Comparison of ENCODE assay signal across 18 cellular contexts in genomic region chrX:155020591-155020990, GRCh38. TPM values are rescaled to one million over a fixed set of nuclear protein-coding genes. Genes with fewer than 3 reads are reported as not detected.
DNase-seq lines count a peak whose midpoint lies in the region; ATAC-seq, FAIRE-seq and TF ChIP-seq lines count a peak whose summit lies in the region.
"Had no signal": no experiment of that assay in that cellular context is flagged by ENCODE, and none has a peak within 500 bp of the region (broad histone marks: within the 10 kb centered on the region; RNA-seq: fewer than 3 reads in every experiment).

No MANE protein-coding gene starts in this region.

- H3K27me3 ChIP-seq in left ventricle myocardium inferior (ENCODE audit: low read depth) (no peaks in the 10 kb centered on the region), K562 (ENCODE audit: control insufficient read depth in 2 of 2, insufficient read depth in 2 of 2, low read length in 2 of 2) (no peaks in the 10 kb centered on the region), lower lobe of right lung (ENCODE audit: low read depth) (no peaks in the 10 kb centered on the region), spleen (replicated peaks in 1 of 7) (no peaks in the 10 kb centered on the region), esophagus squamous epithelium (no peaks in the 10 kb centered on the region)

- CTCF ChIA-PET in K562 (lab: Yijun Ruan, JAX; ENCODE audit: low intra/inter-chr PET ratio): no interaction called here
- CTCF ChIA-PET in activated naive CD4-positive, alpha-beta T cell treated with anti-CD3 and anti-CD28 coated beads, Interleukin-2, amount 10 ng/mL, durations not matched to agents 7 days and 5 days (lab: Charles Lee): no interaction called here

- H3K9ac ChIP-seq in K562 (ENCODE audit: insufficient read depth in 1 of 2, low read depth in 2 of 2, low read length in 2 of 2): no peak overlapping the region
- H3K9ac ChIP-seq: BLaER1 treated with 17β-estradiol and CSF1 and Interleukin-3, amounts not matched to agents 10 nM and 100 nM; GM23248 had no signal

- no peaks in the 10 kb centered on the region for H3K9me3 Mint-ChIP-seq in activated naive CD4-positive, alpha-beta T cell treated with anti-CD3 and anti-CD28 coated beads, Interleukin-2, amount 10 ng/mL, durations not matched to agents 7 days and 5 days
- H3K9me3 Mint-ChIP-seq: CD4-positive, CD25-positive, alpha-beta regulatory T cell had no signal

- peaks cover 12% of the 10 kb centered on the region for H3K27me3 Mint-ChIP-seq in activated naive CD4-positive, alpha-beta T cell treated with anti-CD3 and anti-CD28 coated beads, Interleukin-2, amount 10 ng/mL, durations not matched to agents 7 days and 5 days

- no peak for TF ChIP-seq EP300 in K562 (IDR thresholded peaks at IDR 0.05; ENCODE audit: low read length)

- no peaks in the 10 kb centered on the region for H3K4me1 Mint-ChIP-seq in activated naive CD4-positive, alpha-beta T cell treated with anti-CD3 and anti-CD28 coated beads, Interleukin-2, amount 10 ng/mL, durations not matched to agents 7 days and 5 days

- H3K4me1 ChIP-seq in left ventricle myocardium inferior (peaks cover 7% of the 10 kb centered on the region), K562 (replicated peaks in 1 of 2; ENCODE audit: control insufficient read depth in 2 of 2, insufficient read depth in 2 of 2, low read length in 2 of 2) (peaks cover 12 to 31% of the 10 kb centered on the region in 2 experiments), lower lobe of right lung (no peaks in the 10 kb centered on the region), spleen (no peaks in the 10 kb centered on the region), esophagus squamous epithelium (no peaks in the 10 kb centered on the region)

- intact Hi-C loops in left ventricle myocardium inferior (cut with micrococcal nuclease): no loop called here
- intact Hi-C loops in cardiac septum (cut with DNase I): no loop called here
- intact Hi-C loops in K562 (cut with micrococcal nuclease): no loop called here
- intact Hi-C loops in lower lobe of right lung (cut with DNase I): no loop called here
- intact Hi-C loops in spleen (cut with DNase I; ENCODE audit: low total_unique reads): no loop called here
- intact Hi-C loops in esophagus squamous epithelium (cut with DNase I): no loop called here

- TF ChIP-seq CTCF in left ventricle myocardium inferior (IDR thresholded peaks at IDR 0.05; ENCODE audit: borderline replicate concordance) (no peak), K562 (IDR thresholded peaks at IDR 0.05 in 2 of 3, conservative IDR thresholded peaks at IDR 0.05 in 1 of 3; ENCODE audit: insufficient read depth in 2 of 3, low read depth in 1 of 3, low read length in 3 of 3) (no peak), lower lobe of right lung (IDR thresholded peaks at IDR 0.05) (no peak), spleen (IDR thresholded peaks at IDR 0.05 in 8 of 11, conservative IDR thresholded peaks at IDR 0.05 in 3 of 11) (no peak), esophagus squamous epithelium (IDR thresholded peaks at IDR 0.05) (no peak)

- H3K4me2 ChIP-seq in K562 (ENCODE audit: insufficient read depth, low read length): no peak overlapping the region
- H3K4me2 ChIP-seq: BLaER1 treated with 17β-estradiol and CSF1 and Interleukin-3, amounts not matched to agents 10 nM and 100 nM had no signal

- H3K27ac ChIP-seq in left ventricle myocardium inferior (replicated peaks) (peak overlapping the region; percentile 71), K562 (ENCODE audit: extremely low read depth, low read depth, low read length) (no peak overlapping the region), lower lobe of right lung (no peak overlapping the region), spleen (no peak overlapping the region), esophagus squamous epithelium (no peak overlapping the region)
- H3K27ac ChIP-seq: BLaER1 treated with 17β-estradiol and CSF1 and Interleukin-3, amounts not matched to agents 10 nM and 100 nM; GM23248; HL-60 had no signal

- H3K36me3 Mint-ChIP-seq in activated naive CD4-positive, alpha-beta T cell treated with anti-CD3 and anti-CD28 coated beads, Interleukin-2, amount 10 ng/mL, durations not matched to agents 7 days and 5 days: no peaks in the 10 kb centered on the region
- H3K36me3 Mint-ChIP-seq: CD4-positive, CD25-positive, alpha-beta regulatory T cell had no signal

- H3K36me3 ChIP-seq in left ventricle myocardium inferior (no peaks in the 10 kb centered on the region), K562 (ENCODE audit: control insufficient read depth, insufficient read depth, low read length) (no peaks in the 10 kb centered on the region), lower lobe of right lung (no peaks in the 10 kb centered on the region), spleen (no peaks in the 10 kb centered on the region), esophagus squamous epithelium (no peaks in the 10 kb centered on the region)
- H3K36me3 ChIP-seq: BLaER1 treated with 17β-estradiol and CSF1 and Interleukin-3, amounts not matched to agents 10 nM and 100 nM had no signal

- no peaks in the 10 kb centered on the region; the same call in 2 of the 3 replicates for H3K79me2 ChIP-seq in K562 (ENCODE audit: control insufficient read depth, insufficient read depth, low read length)

- H3K9me1 ChIP-seq in K562 (ENCODE audit: control insufficient read depth, insufficient read depth, low read length): no peaks in the 10 kb centered on the region

- 89% methylated on average over 3 of the region's 3 CpGs for WGBS in K562 (ENCODE audit: insufficient coverage, low coverage, missing lambda C conversion rate)
- 69 to 90% (median 75%) methylated on average over 3 of the region's 3 CpGs for WGBS in spleen, 5 donors
- WGBS in esophagus squamous epithelium, 2 donors: 75 to 87% methylated on average over 3 of the region's 3 CpGs

- no peak overlapping the region for H3K27ac Mint-ChIP-seq in activated naive CD4-positive, alpha-beta T cell treated with anti-CD3 and anti-CD28 coated beads, Interleukin-2, amount 10 ng/mL, durations not matched to agents 7 days and 5 days
- H3K27ac Mint-ChIP-seq: CD4-positive, CD25-positive, alpha-beta regulatory T cell had no signal

- no peaks in the 10 kb centered on the region for H3K9me3 ChIP-seq in left ventricle myocardium inferior (replicated peaks)
- no peaks in the 10 kb centered on the region for H3K9me3 ChIP-seq in K562 (replicated peaks; ENCODE audit: control insufficient read depth, insufficient read depth, low read depth, low read length)
- H3K9me3 ChIP-seq in lower lobe of right lung: no peaks in the 10 kb centered on the region
- H3K9me3 ChIP-seq in spleen: no peaks in the 10 kb centered on the region
- H3K9me3 ChIP-seq in esophagus squamous epithelium: no peaks in the 10 kb centered on the region
- H3K9me3 ChIP-seq: BLaER1 treated with 17β-estradiol and CSF1 and Interleukin-3, amounts not matched to agents 10 nM and 100 nM had no signal

- TF ChIP-seq RAD21 in K562 (CRISPR knock-in tag; conservative IDR thresholded peaks at IDR 0.05 in 1 of 2, IDR thresholded peaks at IDR 0.05 in 1 of 2): no peak

- no peak for FAIRE-seq in K562 (lab: Jason Lieb, UNC)
- FAIRE-seq: GM12878, GM18507, H54 had no signal

- H3K4me3 Mint-ChIP-seq in activated naive CD4-positive, alpha-beta T cell treated with anti-CD3 and anti-CD28 coated beads, Interleukin-2, amount 10 ng/mL, durations not matched to agents 7 days and 5 days: no peak overlapping the region
- H3K4me3 Mint-ChIP-seq: CD4-positive, CD25-positive, alpha-beta regulatory T cell had no signal

- H3K4me3 ChIP-seq in left ventricle myocardium inferior (peak overlapping the region; percentile 56), K562 (no peak overlapping the region), lower lobe of right lung (peak overlapping the region; percentile 31), spleen (peak overlapping the region in 5 of 8 donors; percentile 6 to 59 (median 35)), esophagus squamous epithelium (no peak overlapping the region)
- H3K4me3 ChIP-seq: BLaER1 treated with 17β-estradiol and CSF1 and Interleukin-3, amounts not matched to agents 10 nM and 100 nM; GM12878; GM23248 had no signal

- in situ Hi-C loops in K562 (cut with MboI): no loop called here

- BruUV-seq in K562 (replicated peaks; lab: Mats Ljungman, UMichigan): no TSS peak

- TF ChIP-seq POLR2A in K562 (conservative IDR thresholded peaks at IDR 0.05) (no peak), spleen (IDR thresholded peaks at IDR 0.05) (no peak), esophagus squamous epithelium (IDR thresholded peaks at IDR 0.05) (no peak)

- H4K20me1 ChIP-seq in K562 (replicated peaks; ENCODE audit: control insufficient read depth, insufficient read depth, low read length): no peaks in the 10 kb centered on the region
- H4K20me1 ChIP-seq: BLaER1 treated with 17β-estradiol and CSF1 and Interleukin-3, amounts not matched to agents 10 nM and 100 nM had no signal

- POLR2A ChIA-PET in K562 (lab: Yijun Ruan, JAX): interaction anchor here (0.6 to 1.8 kb wide), 2 partner anchors 11 to 1416 kb away, joined by 3 to 7 read pairs; no protein-coding TSS in a partner anchor

- DNase-seq in left ventricle myocardium inferior (no peak), cardiac septum (ENCODE audit: low spot score) (no peak), K562 (ENCODE audit: extremely low read depth in 1 of 4, low spot score in 3 of 4) (no peak), lower lobe of right lung (no peak), spleen (no peak), esophagus squamous epithelium (lab: John Stamatoyannopoulos, UW) (no peak)
- DNase-seq in activated naive CD4-positive, alpha-beta T cell treated with anti-CD3 and anti-CD28 coated beads, Interleukin-2, amount 10 ng/mL, durations not matched to agents 7 days and 5 days: no peak
- DNase-seq: ACHN; Calu3; CD4-positive, CD25-positive, alpha-beta regulatory T cell; DMS 273 treated with DMSO at 0.1 percent for 48 hours; GM23248 had no signal

- ATAC-seq in K562: no peak
- ATAC-seq in lower lobe of right lung: no peak
- ATAC-seq: GM12878, HCT116 had no signal

- H2AFZ ChIP-seq in K562 (ENCODE audit: low read depth, low read length): peak overlapping the region; percentile 28; the same call in 1 of the 2 replicates
- H2AFZ ChIP-seq: GM23248 had no signal

RNA-seq across cellular contexts. Expression of gene F8, which starts 1.9 kb away (rescaled TPM):
- 49.7 TPM for total RNA-seq in left ventricle myocardium inferior
- total RNA-seq in cardiac septum: 43.4 TPM
- total RNA-seq in K562 (2011; cell fraction: chromatin; rRNA removed; ENCODE audit: low replicate concordance): 1.9 and 2.1 TPM in 2 replicates
- 0.33 and 0.66 TPM in 2 replicates for total RNA-seq in K562 (2011; cell fraction: nucleolus; rRNA removed)
- 0.95 and 2.0 TPM in 2 replicates for total RNA-seq in K562 (2011; cell fraction: nucleoplasm; rRNA removed)
- 0.59 and 1.3 TPM in 2 replicates for total RNA-seq in K562 (2014; rRNA removed)
- 0.91 and 0.93 TPM in 2 replicates for total RNA-seq in K562 (2014; rRNA removed; fragmentation: Illumina TruSeq; extraction: Trizol)
- 1.7 and 2.2 TPM in 2 replicates for total RNA-seq in K562 (2015; rRNA removed; fragmentation: Illumina TruSeq; extraction: Trizol)
- total RNA-seq in K562 (2021): 1.2 and 1.8 TPM in 2 replicates
- polyA plus RNA-seq in K562 (2011; rRNA removed): 3.8 and 6.4 TPM in 2 replicates
- 1.4 and 2.9 TPM in 2 replicates for polyA plus RNA-seq in K562 (2011; cell fraction: cytosol; rRNA removed)
- polyA plus RNA-seq in K562 (2011; cell fraction: nucleus; rRNA removed): 2.5 and 4.6 TPM in 2 replicates
- 2.8 and 5.7 TPM in 2 replicates for polyA plus RNA-seq in K562 (2012)
- polyA plus RNA-seq in K562 (2014; fragmentation: Illumina TruSeq; extraction: Trizol): 0.78 and 0.95 TPM in 2 replicates
- under 1 TPM; 0.80 to 0.91 TPM for polyA plus RNA-seq in K562 (2014; fragmentation: Nextera tagmentation; extraction: Ambion mirVana)
- polyA plus RNA-seq in K562 (2014; rRNA removed): 0.12 and 0.41 TPM in 2 replicates
- polyA minus RNA-seq in K562 (2011; rRNA and poly(A)+ RNA removed): 4.3 and 17.2 TPM in 2 replicates
- polyA minus RNA-seq in K562 (2011; cell fraction: cytosol; rRNA and poly(A)+ RNA removed): 1.7 and 4.0 TPM in 2 replicates
- 0.94 and 6.9 TPM in 2 replicates for polyA minus RNA-seq in K562 (2011; cell fraction: nucleus; rRNA and poly(A)+ RNA removed)
- total RNA-seq in lower lobe of right lung: 37.5 TPM
- total RNA-seq in spleen: 100 to 1,000 TPM in 1 of 7 donors, 10 to 100 TPM in 6; 53.2 to 135 (median 75.6) TPM
- polyA plus RNA-seq in spleen: 10 to 100 TPM in 1 of 3 donors, 1 to 10 TPM in 2; 3.4 to 12.1 (median 9.3) TPM
- 1 to 10 TPM; 1.2 to 7.4 (median 4.3) TPM for total RNA-seq in esophagus squamous epithelium

RNA-seq across cellular contexts. Expression of gene FUNDC2, which starts 6.1 kb away (rescaled TPM):
- 364 TPM for total RNA-seq in left ventricle myocardium inferior
- 207 TPM for total RNA-seq in cardiac septum
- 19.4 and 29.9 TPM in 2 replicates for total RNA-seq in K562 (2011; cell fraction: chromatin; rRNA removed; ENCODE audit: low replicate concordance)
- 10.5 and 15.9 TPM in 2 replicates for total RNA-seq in K562 (2011; cell fraction: nucleolus; rRNA removed)
- total RNA-seq in K562 (2011; cell fraction: nucleoplasm; rRNA removed): 31.0 and 39.1 TPM in 2 replicates
- 50.3 and 50.6 TPM in 2 replicates for total RNA-seq in K562 (2014; rRNA removed)
- 123 and 140 TPM in 2 replicates for total RNA-seq in K562 (2014; rRNA removed; fragmentation: Illumina TruSeq; extraction: Trizol)
- 90.4 and 98.8 TPM in 2 replicates for total RNA-seq in K562 (2015; rRNA removed; fragmentation: Illumina TruSeq; extraction: Trizol)
- total RNA-seq in K562 (2021): 90.2 and 91.2 TPM in 2 replicates
- 235 and 257 TPM in 2 replicates for polyA plus RNA-seq in K562 (2011; rRNA removed)
- polyA plus RNA-seq in K562 (2011; cell fraction: cytosol; rRNA removed): 140 and 220 TPM in 2 replicates
- 60.3 and 105 TPM in 2 replicates for polyA plus RNA-seq in K562 (2011; cell fraction: nucleus; rRNA removed)
- 96.4 and 113 TPM in 2 replicates for polyA plus RNA-seq in K562 (2012)
- polyA plus RNA-seq in K562 (2014; fragmentation: Illumina TruSeq; extraction: Trizol): 143 and 170 TPM in 2 replicates
- 100 to 1,000 TPM; 146 to 185 TPM for polyA plus RNA-seq in K562 (2014; fragmentation: Nextera tagmentation; extraction: Ambion mirVana)
- polyA plus RNA-seq in K562 (2014; rRNA removed): 99.2 and 105 TPM in 2 replicates
- 76.3 and 89.3 TPM in 2 replicates for polyA minus RNA-seq in K562 (2011; rRNA and poly(A)+ RNA removed)
- polyA minus RNA-seq in K562 (2011; cell fraction: cytosol; rRNA and poly(A)+ RNA removed): 22.1 and 31.3 TPM in 2 replicates
- 14.8 and 25.5 TPM in 2 replicates for polyA minus RNA-seq in K562 (2011; cell fraction: nucleus; rRNA and poly(A)+ RNA removed)
- total RNA-seq in lower lobe of right lung: 79.7 TPM
- total RNA-seq in spleen: 10 to 100 TPM; 29.3 to 66.3 (median 52.7) TPM
- 100 to 1,000 TPM in 2 of 3 donors, 10 to 100 TPM in 1; 68.4 to 113 (median 109) TPM for polyA plus RNA-seq in spleen
- 10 to 100 TPM in 3 of 4 donors, 1 to 10 TPM in 1; 7.8 to 51.7 (median 34.7) TPM for total RNA-seq in esophagus squamous epithelium

RNA-seq across cellular contexts. Expression of gene CMC4, which starts 50.3 kb away (rescaled TPM):
- 28.1 TPM for total RNA-seq in left ventricle myocardium inferior
- total RNA-seq in cardiac septum: 19.4 TPM
- 2.8 and 13.6 TPM in 2 replicates for total RNA-seq in K562 (2011; cell fraction: chromatin; rRNA removed; ENCODE audit: low replicate concordance)
- total RNA-seq in K562 (2011; cell fraction: nucleolus; rRNA removed): 1.7 and 2.2 TPM in 2 replicates
- total RNA-seq in K562 (2011; cell fraction: nucleoplasm; rRNA removed): 3.4 and 4.4 TPM in 2 replicates
- 10.4 and 12.2 TPM in 2 replicates for total RNA-seq in K562 (2014; rRNA removed)
- total RNA-seq in K562 (2014; rRNA removed; fragmentation: Illumina TruSeq; extraction: Trizol): 8.0 and 9.1 TPM in 2 replicates
- 8.2 and 10.2 TPM in 2 replicates for total RNA-seq in K562 (2015; rRNA removed; fragmentation: Illumina TruSeq; extraction: Trizol)
- 5.3 and 5.4 TPM in 2 replicates for total RNA-seq in K562 (2021)
- 14.6 and 16.2 TPM in 2 replicates for polyA plus RNA-seq in K562 (2011; rRNA removed)
- 12.0 and 13.5 TPM in 2 replicates for polyA plus RNA-seq in K562 (2011; cell fraction: cytosol; rRNA removed)
- 11.0 and 15.3 TPM in 2 replicates for polyA plus RNA-seq in K562 (2011; cell fraction: nucleus; rRNA removed)
- 9.8 and 12.7 TPM in 2 replicates for polyA plus RNA-seq in K562 (2012)
- 12.4 and 13.8 TPM in 2 replicates for polyA plus RNA-seq in K562 (2014; fragmentation: Illumina TruSeq; extraction: Trizol)
- 1 to 10 TPM; 3.5 to 6.3 TPM for polyA plus RNA-seq in K562 (2014; fragmentation: Nextera tagmentation; extraction: Ambion mirVana)
- 16.9 and 19.8 TPM in 2 replicates for polyA plus RNA-seq in K562 (2014; rRNA removed)
- 4.2 and 6.3 TPM in 2 replicates for polyA minus RNA-seq in K562 (2011; rRNA and poly(A)+ RNA removed)
- polyA minus RNA-seq in K562 (2011; cell fraction: cytosol; rRNA and poly(A)+ RNA removed): 1.7 TPM in 1 of 2 replicates, not detected in the other
- polyA minus RNA-seq in K562 (2011; cell fraction: nucleus; rRNA and poly(A)+ RNA removed): 1.9 and 5.8 TPM in 2 replicates
- total RNA-seq in lower lobe of right lung: 6.9 TPM
- 10 to 100 TPM in 2 of 7 donors, 1 to 10 TPM in 5; 3.1 to 14.2 (median 4.9) TPM for total RNA-seq in spleen
- 10 to 100 TPM; 15.2 to 21.7 (median 19.2) TPM for polyA plus RNA-seq in spleen
- 10 to 100 TPM in 2 of 4 donors, 1 to 10 TPM in 2; 5.1 to 18.3 (median 13.3) TPM for total RNA-seq in esophagus squamous epithelium

RNA-seq across cellular contexts. Expression of gene MTCP1, which starts 50.3 kb away (rescaled TPM):
- total RNA-seq in left ventricle myocardium inferior (56.9 TPM), cardiac septum (41.4 TPM), K562 (2014; rRNA removed) (19.1 and 28.0 TPM in 2 replicates), K562 (2014; rRNA removed; fragmentation: Illumina TruSeq; extraction: Trizol) (24.2 and 27.1 TPM in 2 replicates), K562 (2015; rRNA removed; fragmentation: Illumina TruSeq; extraction: Trizol) (17.0 and 20.8 TPM in 2 replicates), K562 (2021) (22.9 and 27.6 TPM in 2 replicates), lower lobe of right lung (13.2 TPM), spleen (10 to 100 TPM in 4 of 7 donors, 1 to 10 TPM in 3; 1.2 to 16.8 (median 12.9) TPM), esophagus squamous epithelium (1 to 10 TPM in 3 of 4 donors, not detected in 1; 1.8 to 3.1 (median 3.1) TPM)
- 6.2 and 9.6 TPM in 2 replicates for total RNA-seq in K562 (2011; cell fraction: chromatin; rRNA removed; ENCODE audit: low replicate concordance)
- 6.0 and 8.0 TPM in 2 replicates for total RNA-seq in K562 (2011; cell fraction: nucleolus; rRNA removed)
- 9.2 and 16.0 TPM in 2 replicates for total RNA-seq in K562 (2011; cell fraction: nucleoplasm; rRNA removed)
- polyA plus RNA-seq in K562 (2011; rRNA removed) (18.5 and 27.6 TPM in 2 replicates), K562 (2014; fragmentation: Illumina TruSeq; extraction: Trizol) (16.0 and 20.0 TPM in 2 replicates), K562 (2014; fragmentation: Nextera tagmentation; extraction: Ambion mirVana) (10 to 100 TPM; 12.7 to 20.9 TPM), K562 (2014; rRNA removed) (18.5 and 25.0 TPM in 2 replicates), spleen (10 to 100 TPM; 21.1 to 33.0 (median 31.4) TPM)
- polyA plus RNA-seq in K562 (2011; cell fraction: cytosol; rRNA removed): 3.2 and 6.2 TPM in 2 replicates
- 28.8 and 30.6 TPM in 2 replicates for polyA plus RNA-seq in K562 (2011; cell fraction: nucleus; rRNA removed)
- 23.5 and 33.1 TPM in 2 replicates for polyA plus RNA-seq in K562 (2012)
- 8.8 and 15.1 TPM in 2 replicates for polyA minus RNA-seq in K562 (2011; rRNA and poly(A)+ RNA removed)
- polyA minus RNA-seq in K562 (2011; cell fraction: cytosol; rRNA and poly(A)+ RNA removed): 5.2 and 10.8 TPM in 2 replicates
- polyA minus RNA-seq in K562 (2011; cell fraction: nucleus; rRNA and poly(A)+ RNA removed): 6.9 and 8.2 TPM in 2 replicates

RNA-seq across cellular contexts. Expression of gene BRCC3, which starts 50.7 kb away (rescaled TPM):
- 17.0 TPM for total RNA-seq in left ventricle myocardium inferior
- 15.6 TPM for total RNA-seq in cardiac septum
- 18.6 and 34.1 TPM in 2 replicates for total RNA-seq in K562 (2011; cell fraction: chromatin; rRNA removed; ENCODE audit: low replicate concordance)
- 11.5 and 15.3 TPM in 2 replicates for total RNA-seq in K562 (2011; cell fraction: nucleolus; rRNA removed)
- total RNA-seq in K562 (2011; cell fraction: nucleoplasm; rRNA removed): 17.7 and 18.2 TPM in 2 replicates
- 9.6 and 14.2 TPM in 2 replicates for total RNA-seq in K562 (2014; rRNA removed)
- total RNA-seq in K562 (2014; rRNA removed; fragmentation: Illumina TruSeq; extraction: Trizol): 24.9 and 26.1 TPM in 2 replicates
- total RNA-seq in K562 (2015; rRNA removed; fragmentation: Illumina TruSeq; extraction: Trizol): 24.9 and 26.7 TPM in 2 replicates
- 20.9 and 21.5 TPM in 2 replicates for total RNA-seq in K562 (2021)
- 30.2 and 42.9 TPM in 2 replicates for polyA plus RNA-seq in K562 (2011; rRNA removed)
- 17.1 and 20.2 TPM in 2 replicates for polyA plus RNA-seq in K562 (2011; cell fraction: cytosol; rRNA removed)
- 24.6 and 43.7 TPM in 2 replicates for polyA plus RNA-seq in K562 (2011; cell fraction: nucleus; rRNA removed)
- 16.2 and 27.1 TPM in 2 replicates for polyA plus RNA-seq in K562 (2012)
- polyA plus RNA-seq in K562 (2014; fragmentation: Illumina TruSeq; extraction: Trizol): 25.1 and 33.5 TPM in 2 replicates
- polyA plus RNA-seq in K562 (2014; fragmentation: Nextera tagmentation; extraction: Ambion mirVana): 10 to 100 TPM; 31.2 to 44.8 TPM
- polyA plus RNA-seq in K562 (2014; rRNA removed): 20.2 and 23.3 TPM in 2 replicates
- 37.2 and 41.2 TPM in 2 replicates for polyA minus RNA-seq in K562 (2011; rRNA and poly(A)+ RNA removed)
- 10.4 and 15.8 TPM in 2 replicates for polyA minus RNA-seq in K562 (2011; cell fraction: cytosol; rRNA and poly(A)+ RNA removed)
- polyA minus RNA-seq in K562 (2011; cell fraction: nucleus; rRNA and poly(A)+ RNA removed): 18.8 and 20.1 TPM in 2 replicates
- total RNA-seq in lower lobe of right lung: 17.3 TPM
- 10 to 100 TPM in 6 of 7 donors, 1 to 10 TPM in 1; 8.6 to 17.8 (median 16.5) TPM for total RNA-seq in spleen
- 1 to 10 TPM; 5.8 to 8.8 (median 7.9) TPM for polyA plus RNA-seq in spleen
- total RNA-seq in esophagus squamous epithelium: 10 to 100 TPM; 11.8 to 18.6 (median 17.1) TPM

Comparison
In these comparisons a context has a peak if more than half of its experiments do, and no peak if none do; other contexts are left out.
1. H3K4me3 ChIP-seq: peak in left ventricle myocardium inferior (single experiment), lower lobe of right lung (single experiment) and spleen (5 of 8); none in K562 (single experiment) and esophagus squamous epithelium (0 of 4).